21 cellular contexts compared by ENCODE assay signal in the genomic region with DNA sequence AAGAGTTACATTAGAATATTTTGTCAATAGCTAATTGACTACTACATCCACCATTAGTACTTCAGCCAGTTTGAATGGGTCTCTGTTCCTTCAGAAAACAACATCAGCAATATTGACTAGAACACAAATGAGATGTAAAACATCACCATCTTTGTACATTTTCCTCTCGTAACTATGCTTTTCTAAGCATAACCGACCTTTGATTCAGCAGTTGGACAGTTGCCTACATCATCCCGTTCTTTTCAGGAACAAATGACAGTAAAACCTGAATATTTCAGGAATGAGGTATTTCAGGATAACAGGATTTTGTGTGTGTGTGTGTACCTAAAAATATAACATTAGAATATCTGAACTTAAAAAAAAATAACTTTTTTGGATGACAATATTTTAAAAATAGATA.
"Had no signal": no experiment of that assay in that cellular context is flagged by ENCODE, and none has a peak within 500 bp of the region (broad histone marks: within the 10 kb centered on the region; RNA-seq: fewer than 3 reads in every experiment).

No MANE protein-coding gene starts in this region.

- H3K36me3 Mint-ChIP-seq: activated naive CD4-positive, alpha-beta T cell treated with anti-CD3 and anti-CD28 coated beads, Interleukin-2, amount 50 U/mL, for 24 hours had no signal

- DNase-seq: activated CD4-positive, alpha-beta T cell treated with anti-CD3 and anti-CD28 coated beads for 1 hour; activated effector memory CD4-positive, alpha-beta T cell treated with anti-CD3 and anti-CD28 coated beads, Interleukin-2, amount 50 U/mL, for 16 hours; activated T-cell treated with anti-CD3 and anti-CD28 coated beads, Interleukin-2, amount 50 U/mL, for 72 hours; adrenal gland; cerebellar nuclear complex; effector CD8-positive, alpha-beta T cell; esophagus squamous epithelium; foreskin melanocyte; glutamatergic neuron; hippocampal formation; islet precursor cell; posterior cingulate gyrus; sigmoid colon; stimulated activated naive CD4-positive, alpha-beta T cell; WERI-Rb-1 had no signal

- H3K4me3 ChIP-seq: adrenal gland, esophagus squamous epithelium, sigmoid colon had no signal

- H3K27me3 Mint-ChIP-seq: dendritic cell treated with granulocyte-macrophage colony-stimulating factor and Interleukin-4, amounts not matched to agents 40 ng/mL and 50 ng/mL, for 4 days had no signal

- FAIRE-seq: endothelial cell of umbilical vein had no signal

- H3K27me3 ChIP-seq: adrenal gland, esophagus squamous epithelium, sigmoid colon had no signal

- H3K4me3 Mint-ChIP-seq: activated naive CD4-positive, alpha-beta T cell treated with anti-CD3 and anti-CD28 coated beads, Interleukin-2, amount 50 U/mL, for 24 hours; activated T-cell treated with anti-CD3 and anti-CD28 coated beads, Interleukin-2, amount 50 U/mL, for 72 hours; dendritic cell treated with granulocyte-macrophage colony-stimulating factor and Interleukin-4, amounts not matched to agents 40 ng/mL and 50 ng/mL, for 4 days; mesothelial cell of epicardium; nephron had no signal

- H3K36me3 ChIP-seq: adrenal gland, esophagus squamous epithelium, sigmoid colon, WERI-Rb-1 had no signal

- ATAC-seq: activated T-cell treated with anti-CD3 and anti-CD28 coated beads, Interleukin-2, amount 50 U/mL, for 72 hours; left lobe of liver had no signal

- H3K27ac ChIP-seq: adrenal gland, esophagus squamous epithelium, WERI-Rb-1 had no signal

- H3K27ac Mint-ChIP-seq: activated naive CD4-positive, alpha-beta T cell treated with anti-CD3 and anti-CD28 coated beads, Interleukin-2, amount 50 U/mL, for 24 hours; activated T-cell treated with anti-CD3 and anti-CD28 coated beads, Interleukin-2, amount 50 U/mL, for 72 hours; dendritic cell treated with granulocyte-macrophage colony-stimulating factor and Interleukin-4, amounts not matched to agents 40 ng/mL and 50 ng/mL, for 4 days; mesothelial cell of epicardium had no signal

- H3K9me3 ChIP-seq: adrenal gland, esophagus squamous epithelium had no signal

- H3K9me3 Mint-ChIP-seq: activated naive CD4-positive, alpha-beta T cell treated with anti-CD3 and anti-CD28 coated beads, Interleukin-2, amount 50 U/mL, for 24 hours; nephron had no signal
